In the genomic region with DNA sequence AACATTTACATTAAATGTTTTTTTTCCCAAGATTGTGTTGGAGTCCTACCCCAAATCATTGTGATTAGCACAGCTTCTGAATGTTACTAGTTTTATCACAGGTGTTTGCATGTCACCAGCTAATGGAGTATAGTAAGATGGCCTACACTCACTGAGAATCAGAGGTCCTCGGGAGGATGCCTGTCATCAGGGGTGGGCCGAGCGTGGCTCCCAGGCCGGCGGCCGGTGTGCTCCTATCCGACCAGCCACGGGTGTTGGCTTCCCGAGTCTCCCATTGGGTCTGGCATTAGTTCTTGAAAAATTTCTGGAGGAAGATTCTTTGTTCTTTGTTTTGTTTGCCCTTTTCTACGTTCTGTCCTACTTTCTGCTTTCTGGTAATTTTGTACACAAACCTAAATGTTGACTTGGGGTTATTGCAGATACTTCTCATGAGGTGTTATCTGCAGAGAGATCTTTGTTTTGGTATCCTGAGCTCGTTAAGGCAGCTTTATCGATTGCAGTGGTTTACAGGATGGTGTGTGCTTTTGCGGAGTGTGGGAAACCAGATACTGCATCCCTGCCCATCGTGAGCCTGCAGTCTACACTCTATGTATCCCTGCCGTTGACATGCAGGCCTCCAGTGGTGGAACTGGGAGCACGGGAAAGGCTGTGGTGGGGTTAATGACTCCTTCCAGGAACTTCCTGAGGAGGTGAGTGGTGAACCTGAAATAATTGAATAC, we compare ENCODE assay signal across 25 cellular contexts.
DNase-seq lines count a peak whose midpoint lies in the region; ATAC-seq and TF ChIP-seq lines count a peak whose summit lies in the region.
"Had no signal": no experiment of that assay in that cellular context is flagged by ENCODE, and none has a peak within 500 bp of the region (broad histone marks: within the 10 kb centered on the region; RNA-seq: fewer than 3 reads in every experiment).

No MANE protein-coding gene starts in this region.

- H3K36me3 Mint-ChIP-seq in activated CD8-positive, alpha-beta memory T cell treated with anti-CD3 and anti-CD28 coated beads, Interleukin-2, amount 10 ng/mL, durations not matched to agents 7 days and 5 days, result peaks cover 26% of the 10 kb centered on the region
- H3K36me3 Mint-ChIP-seq in progenitor cell of endocrine pancreas (ENCODE audit: insufficient read depth), result peaks cover 29% of the 10 kb centered on the region

- CTCF ChIA-PET in activated CD8-positive, alpha-beta memory T cell treated with anti-CD3 and anti-CD28 coated beads, Interleukin-2, amount 10 ng/mL, durations not matched to agents 7 days and 5 days (lab: Charles Lee), result no interaction called here

- peaks cover 7% of the 10 kb centered on the region for H3K4me1 Mint-ChIP-seq in activated CD8-positive, alpha-beta memory T cell treated with anti-CD3 and anti-CD28 coated beads, Interleukin-2, amount 10 ng/mL, durations not matched to agents 7 days and 5 days
- H3K4me1 Mint-ChIP-seq in progenitor cell of endocrine pancreas (ENCODE audit: low read depth), result peaks cover 7% of the 10 kb centered on the region

- no peak overlapping the region for H3K4me3 Mint-ChIP-seq in activated CD8-positive, alpha-beta memory T cell treated with anti-CD3 and anti-CD28 coated beads, Interleukin-2, amount 10 ng/mL, durations not matched to agents 7 days and 5 days
- no peak overlapping the region for H3K4me3 Mint-ChIP-seq in progenitor cell of endocrine pancreas (ENCODE audit: low read depth)
- H3K4me3 Mint-ChIP-seq: activated CD8-positive, alpha-beta T cell treated with anti-CD3 and anti-CD28 coated beads, Interleukin-2, amount 10 ng/mL, durations not matched to agents 7 days and 5 days; central memory CD8-positive, alpha-beta T cell had no signal

- no peaks in the 10 kb centered on the region for H3K27me3 Mint-ChIP-seq in activated CD8-positive, alpha-beta memory T cell treated with anti-CD3 and anti-CD28 coated beads, Interleukin-2, amount 10 ng/mL, durations not matched to agents 7 days and 5 days
- H3K27me3 Mint-ChIP-seq in progenitor cell of endocrine pancreas, result no peaks in the 10 kb centered on the region
- H3K27me3 Mint-ChIP-seq: central memory CD8-positive, alpha-beta T cell had no signal

- ATAC-seq in activated CD8-positive, alpha-beta memory T cell treated with anti-CD3 and anti-CD28 coated beads, Interleukin-2, amount 10 ng/mL, durations not matched to agents 7 days and 5 days, result no peak
- ATAC-seq in HG03196 (IDR thresholded peaks at IDR 0.05; ENCODE audit: unreplicated experiment), result no peak
- no peak for ATAC-seq in HG03378 (IDR thresholded peaks at IDR 0.05; ENCODE audit: unreplicated experiment)
- ATAC-seq: activated CD8-positive, alpha-beta T cell treated with anti-CD3 and anti-CD28 coated beads, Interleukin-2, amount 10 ng/mL, durations not matched to agents 7 days and 5 days; activated naive CD4-positive, alpha-beta T cell treated with anti-CD3 and anti-CD28 coated beads, Interleukin-2, amount 50 U/mL, for 72 hours; HepG2; psoas muscle; SK-N-SH treated with all-trans-retinoic acid at 6 μM for 48 hours; upper lobe of right lung had no signal

- no peak overlapping the region for H3K27ac Mint-ChIP-seq in activated CD8-positive, alpha-beta memory T cell treated with anti-CD3 and anti-CD28 coated beads, Interleukin-2, amount 10 ng/mL, durations not matched to agents 7 days and 5 days
- H3K27ac Mint-ChIP-seq in progenitor cell of endocrine pancreas, result peak overlapping the region; percentile 87
- H3K27ac Mint-ChIP-seq: activated CD8-positive, alpha-beta T cell treated with anti-CD3 and anti-CD28 coated beads, Interleukin-2, amount 10 ng/mL, durations not matched to agents 7 days and 5 days had no signal

- TF ChIP-seq CTCF in LNCaP clone FGC (IDR thresholded peaks at IDR 0.05; ENCODE audit: control insufficient read depth, extremely low read depth, insufficient read depth), result no peak
- no peak for TF ChIP-seq CTCF in progenitor cell of endocrine pancreas (IDR thresholded peaks at IDR 0.05; ENCODE audit: unreplicated experiment)

- H3K4me3 ChIP-seq in LNCaP clone FGC (ENCODE audit: low read depth, low read length), result no peak overlapping the region
- H3K4me3 ChIP-seq: lung, psoas muscle, upper lobe of right lung had no signal

- H3K9me3 Mint-ChIP-seq in activated CD8-positive, alpha-beta memory T cell treated with anti-CD3 and anti-CD28 coated beads, Interleukin-2, amount 10 ng/mL, durations not matched to agents 7 days and 5 days (ENCODE audit: low read depth), result no peaks in the 10 kb centered on the region
- no peaks in the 10 kb centered on the region for H3K9me3 Mint-ChIP-seq in progenitor cell of endocrine pancreas (ENCODE audit: low read depth)
- H3K9me3 Mint-ChIP-seq: activated naive CD4-positive, alpha-beta T cell treated with anti-CD3 and anti-CD28 coated beads, Interleukin-2, amount 50 U/mL, for 72 hours; central memory CD8-positive, alpha-beta T cell had no signal

- peak; percentile 15 for DNase-seq in activated CD8-positive, alpha-beta memory T cell treated with anti-CD3 and anti-CD28 coated beads for 24 hours
- no peak for DNase-seq in activated CD8-positive, alpha-beta memory T cell treated with anti-CD3 and anti-CD28 coated beads, Interleukin-2, amount 10 ng/mL, durations not matched to agents 7 days and 5 days
- DNase-seq in LNCaP clone FGC (ENCODE audit: low read depth) (peak; percentile 76), progenitor cell of endocrine pancreas (ENCODE audit: low spot score, unreplicated experiment) (no peak), SK-N-DZ (ENCODE audit: low spot score) (no peak)
- peak; percentile 11 for DNase-seq in central memory CD4-positive, alpha-beta T cell
- DNase-seq: activated CD4-positive, CD25-positive, alpha-beta regulatory T cell; activated CD8-positive, alpha-beta T cell treated with anti-CD3 and anti-CD28 coated beads, Interleukin-2, amount 10 ng/mL, durations not matched to agents 7 days and 5 days; activated T-cell treated with anti-CD3 and anti-CD28 coated beads, Interleukin-2, amount 50 U/mL, for 48 hours; COR-L47; DMS79 treated with DMSO at 0.1 percent for 48 hours; NCI-H1105; NCI-H2081; NCI-H82; psoas muscle; substantia nigra; T-helper 9 cell; upper lobe of right lung had no signal

Comparison
In these comparisons a context has a peak if more than half of its experiments do, and no peak if none do; other contexts are left out.
1. DNase-seq: peak in activated CD8-positive, alpha-beta memory T cell treated with anti-CD3 and anti-CD28 coated beads for 24 hours (single experiment), LNCaP clone FGC (single experiment) and central memory CD4-positive, alpha-beta T cell (single experiment); none in activated CD8-positive, alpha-beta memory T cell treated with anti-CD3 and anti-CD28 coated beads, Interleukin-2, amount 10 ng/mL, durations not matched to agents 7 days and 5 days (single experiment), progenitor cell of endocrine pancreas (single experiment) and SK-N-DZ (single experiment).